ENCODE assay signal across 11 cellular contexts in genomic region chr15:99437315-99438221, GRCh38.
DNase-seq lines count a peak whose midpoint lies in the region; ATAC-seq and TF ChIP-seq lines count a peak whose summit lies in the region.
"Had no signal": no experiment of that assay in that cellular context is flagged by ENCODE, and none has a peak within 500 bp of the region (broad histone marks: within the 10 kb centered on the region; RNA-seq: fewer than 3 reads in every experiment).

No MANE protein-coding gene starts in this region.

- H3K36me3 Mint-ChIP-seq in GM23338 (ENCODE audit: low read depth) = no peaks in the 10 kb centered on the region; the same call in 2 of the 3 replicates

- H3K27me3 ChIP-seq in GM23338 (ENCODE audit: insufficient read depth) (no peaks in the 10 kb centered on the region), skeletal muscle tissue (ENCODE audit: control insufficient read depth in 3 of 3, insufficient read depth in 3 of 3, low read length in 3 of 3) (no peaks in the 10 kb centered on the region)

- no peaks in the 10 kb centered on the region for H3F3A ChIP-seq in GM23338 (replicated peaks; ENCODE audit: low read depth)

- peak overlapping the region; percentile 69 for H2AFZ ChIP-seq in GM23338

- ATAC-seq in GM23338 (no peak), left lobe of liver (no peak), GM21528 (IDR thresholded peaks at IDR 0.05; ENCODE audit: low FRiP score, unreplicated experiment) (no peak), GM18868 (IDR thresholded peaks at IDR 0.05; ENCODE audit: unreplicated experiment) (no peak), GM21737 (IDR thresholded peaks at IDR 0.05; ENCODE audit: unreplicated experiment) (no peak)

- no peak overlapping the region for H3K27ac Mint-ChIP-seq in GM23338
- H3K27ac Mint-ChIP-seq: T-helper 1 cell treated with Interleukin-12 subunit alpha and Interleukin-12 subunit beta and Interleukin-4 antibody, amounts not matched to agents 30 μg/mL and 1 μg/mL, for 36 hours had no signal

- no peaks in the 10 kb centered on the region for H3K79me2 ChIP-seq in GM23338 (replicated peaks; ENCODE audit: insufficient read depth)

- H3K9me3 ChIP-seq in skeletal muscle tissue (ENCODE audit: control insufficient read depth in 3 of 3, low read length in 3 of 3) = no peaks in the 10 kb centered on the region

- H3K4me3 Mint-ChIP-seq in GM23338 = no peak overlapping the region
- H3K4me3 Mint-ChIP-seq: T-helper 1 cell treated with Interleukin-12 subunit alpha and Interleukin-12 subunit beta and Interleukin-4 antibody, amounts not matched to agents 30 μg/mL and 1 μg/mL, for 36 hours had no signal

- DNase-seq in GM23338 (ENCODE audit: low spot score) = no peak
- peak; percentile 53 for DNase-seq in activated CD8-positive, alpha-beta memory T cell treated with anti-CD3 and anti-CD28 coated beads, Interleukin-2, amount 50 U/mL, for 48 hours
- DNase-seq in left lobe of liver (ENCODE audit: low spot score) = peak; percentile 30
- DNase-seq in hepatic stellate cell (ENCODE audit: low spot score) = no peak
- DNase-seq: dermis blood vessel endothelial cell; stimulated activated naive CD4-positive, alpha-beta T cell treated with Interleukin-2 at 50 U/mL for 16 hours had no signal

- H3K4me1 ChIP-seq in GM23338 (ENCODE audit: insufficient read depth) = 0 out of 2 replicates have a peak, but pooled peaks cover 10% of the 10 kb centered on the region
- peaks cover 44 to 69% (median 59%) of the 10 kb centered on the region in 3 donors for H3K4me1 ChIP-seq in skeletal muscle tissue (ENCODE audit: control insufficient read depth in 3 of 3, insufficient read depth in 3 of 3, low read length in 3 of 3)

- H3K4me1 Mint-ChIP-seq in GM23338 = peaks cover 28% of the 10 kb centered on the region

- TF ChIP-seq CTCF in GM23338 (conservative IDR thresholded peaks at IDR 0.05; ENCODE audit: low read depth in 2 of 2) = no peak

- no peaks in the 10 kb centered on the region for H3K9me2 ChIP-seq in GM23338 (ENCODE audit: insufficient read depth)

- H3K27ac ChIP-seq in GM23338 (ENCODE audit: low read depth) = no peak overlapping the region
- peak overlapping the region; percentile 69 for H3K27ac ChIP-seq in skeletal muscle tissue (ENCODE audit: low read depth, low read length)

- peak overlapping the region in 2 of 3 donors; percentile 1 to 50 for H3K9ac ChIP-seq in skeletal muscle tissue (ENCODE audit: low read depth in 1 of 3, low read length in 3 of 3)

- no peak overlapping the region for H3K4me3 ChIP-seq in GM23338
- peak overlapping the region in 1 of 3 donors; percentile 35 for H3K4me3 ChIP-seq in skeletal muscle tissue (ENCODE audit: low read length in 3 of 3)

- H3K9me3 Mint-ChIP-seq in GM23338 = no peaks in the 10 kb centered on the region
- H3K9me3 Mint-ChIP-seq: T-helper 1 cell treated with Interleukin-12 subunit alpha and Interleukin-12 subunit beta and Interleukin-4 antibody, amounts not matched to agents 30 μg/mL and 1 μg/mL, for 36 hours had no signal

- peaks cover 17% of the 10 kb centered on the region for H3K27me3 Mint-ChIP-seq in GM23338 (ENCODE audit: insufficient read depth, low read depth, poor library complexity)

- H3K4me2 ChIP-seq in GM23338 = no peak overlapping the region; the same call in 1 of the 2 replicates

- H3K36me3 ChIP-seq in GM23338 (ENCODE audit: insufficient read depth) = no peaks in the 10 kb centered on the region
- H3K36me3 ChIP-seq in skeletal muscle tissue (ENCODE audit: control insufficient read depth in 3 of 3, insufficient read depth in 3 of 3, low read length in 3 of 3) = no peaks in the 10 kb centered on the region

- H4K20me1 ChIP-seq in GM23338 (replicated peaks; ENCODE audit: insufficient read depth) = no peaks in the 10 kb centered on the region

TF ChIP-seq in GM23338, 12 proteins besides CTCF, POLR2A, EP300 and RAD21 (continues in another document):
- TF ChIP-seq ETS1 (IDR thresholded peaks at IDR 0.05) (no peak), POLR2AphosphoS5 (IDR thresholded peaks at IDR 0.05; ENCODE audit: low read depth) (no peak), STAT1 (IDR thresholded peaks at IDR 0.05; ENCODE audit: unreplicated experiment) (no peak), REST (IDR thresholded peaks at IDR 0.05; ENCODE audit: unreplicated experiment) (no peak)

Comparison
In these comparisons a context has a peak if more than half of its experiments do, and no peak if none do; other contexts are left out.
1. DNase-seq: peak in activated CD8-positive, alpha-beta memory T cell treated with anti-CD3 and anti-CD28 coated beads, Interleukin-2, amount 50 U/mL, for 48 hours (single experiment) and left lobe of liver (single experiment); none in GM23338 (single experiment) and hepatic stellate cell (single experiment).